18 cellular contexts compared by ENCODE assay signal in the genomic region with DNA sequence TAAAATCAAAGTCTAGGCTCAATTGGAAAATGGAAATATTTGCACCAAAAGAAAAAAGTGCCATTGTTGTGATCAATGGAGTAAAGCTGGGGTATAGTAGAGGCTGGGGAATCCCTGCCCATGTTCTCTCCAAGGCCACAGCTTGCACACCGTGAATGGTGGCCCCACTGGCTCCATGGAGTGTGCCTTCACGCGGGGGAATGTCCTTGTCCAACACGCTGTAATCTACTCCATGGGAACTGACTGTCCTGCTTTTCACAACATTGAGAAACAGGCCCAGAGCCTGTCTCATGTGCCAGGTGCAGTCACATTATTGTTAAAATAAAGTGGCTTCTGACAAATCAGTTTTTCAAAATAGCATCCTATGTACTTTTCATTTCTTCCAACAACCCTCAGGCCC. TPM values are rescaled to one million over a fixed set of nuclear protein-coding genes. Genes with fewer than 3 reads are reported as not detected.
DNase-seq lines count a peak whose midpoint lies in the region; ATAC-seq, FAIRE-seq and TF ChIP-seq lines count a peak whose summit lies in the region.
"Had no signal": no experiment of that assay in that cellular context is flagged by ENCODE, and none has a peak within 500 bp of the region (broad histone marks: within the 10 kb centered on the region; RNA-seq: fewer than 3 reads in every experiment).

No MANE protein-coding gene starts in this region.

- no peak for TF ChIP-seq POLR2A in testis (IDR thresholded peaks at IDR 0.05)

- no peak overlapping the region for H3K9ac ChIP-seq in kidney (ENCODE audit: low read length in 2 of 2)
- H3K9ac ChIP-seq: BLaER1 treated with 17β-estradiol and CSF1 and Interleukin-3, amounts not matched to agents 10 nM and 100 nM had no signal

- H3K9me3 Mint-ChIP-seq in nephron (no peaks in the 10 kb centered on the region), type B pancreatic cell (no peaks in the 10 kb centered on the region)
- H3K9me3 Mint-ChIP-seq: H9 had no signal

- intact Hi-C loops in heart right ventricle (cut with DNase I) (no loop called here), left ventricle myocardium superior (cut with micrococcal nuclease) (no loop called here), kidney (cut with DNase I) (loop anchor here (10.0 kb wide), 1 partner anchor 139 kb away; no protein-coding TSS in a partner anchor), testis (cut with DNase I; ENCODE audit: low total_unique reads) (loop anchor here (10.0 kb wide), 1 partner anchor 149 kb away; a partner anchor contains a TSS)

- H3K36me3 ChIP-seq in heart right ventricle (peaks cover 0 to 60% (median 5%) of the 10 kb centered on the region in 9 donors), kidney (ENCODE audit: control insufficient read depth in 1 of 2, insufficient read depth in 2 of 2, low read length in 2 of 2) (no peaks in the 10 kb centered on the region), testis (ENCODE audit: low read depth, missing control alignments) (no peaks in the 10 kb centered on the region)
- H3K36me3 ChIP-seq: BLaER1 treated with 17β-estradiol and CSF1 and Interleukin-3, amounts not matched to agents 10 nM and 100 nM had no signal

- no peaks in the 10 kb centered on the region for H3K36me3 Mint-ChIP-seq in nephron (ENCODE audit: low read depth)
- H3K36me3 Mint-ChIP-seq in type B pancreatic cell = no peaks in the 10 kb centered on the region
- H3K36me3 Mint-ChIP-seq: CD4-positive, CD25-positive, alpha-beta regulatory T cell; IgD-negative memory B cell had no signal

- 82 to 95% methylated on average over 4 of the region's 4 CpGs for WGBS in heart right ventricle, 2 donors
- 54 to 69% methylated on average over 4 of the region's 4 CpGs for WGBS in testis, 2 donors

- H3K4me1 Mint-ChIP-seq in nephron (peaks cover 4% of the 10 kb centered on the region), type B pancreatic cell (ENCODE audit: unreplicated experiment) (no peaks in the 10 kb centered on the region)
- H3K4me1 Mint-ChIP-seq: CD4-positive, CD25-positive, alpha-beta regulatory T cell; IgD-negative memory B cell had no signal

- H3K27ac Mint-ChIP-seq in nephron (peak overlapping the region; percentile 86 to 92 (median 90)), type B pancreatic cell (no peak overlapping the region)
- H3K27ac Mint-ChIP-seq: CD4-positive, CD25-positive, alpha-beta regulatory T cell; IgD-negative memory B cell had no signal

- ATAC-seq in heart right ventricle (peak in 5 of 8 donors; percentile 42 to 80 (median 65)), left ventricle myocardium superior (no peak)
- ATAC-seq: GM12878 had no signal

- DNase-seq in heart right ventricle = no peak
- no peak for DNase-seq in left ventricle myocardium superior
- DNase-seq in kidney = peak; percentile 53
- peak; percentile 21 for DNase-seq in testis
- DNase-seq in type B pancreatic cell (ENCODE audit: extremely low spot score, unreplicated experiment) = no peak
- DNase-seq in NCI-H1694 treated with DMSO at 0.1 percent for 48 hours (lab: John Stamatoyannopoulos, UW) = no peak
- no peak for DNase-seq in HuH-7 (ENCODE audit: low spot score)
- DNase-seq: ACHN; CD4-positive, CD25-positive, alpha-beta regulatory T cell; DMS79; GOT3; H9 had no signal

- H3K9me3 ChIP-seq in heart right ventricle = no peaks in the 10 kb centered on the region
- H3K9me3 ChIP-seq in kidney (ENCODE audit: control insufficient read depth in 1 of 2, low read length in 2 of 2) = no peaks in the 10 kb centered on the region
- H3K9me3 ChIP-seq in testis = no peaks in the 10 kb centered on the region

- H3K4me1 ChIP-seq in heart right ventricle (peaks cover 0 to under 1% (median 0%) of the 10 kb centered on the region in 9 donors), kidney (ENCODE audit: control insufficient read depth in 1 of 2, insufficient read depth in 1 of 2, low read depth in 1 of 2, low read length in 2 of 2) (peaks cover 3 to 12% of the 10 kb centered on the region in 2 donors), testis (no peaks in the 10 kb centered on the region)
- H3K4me1 ChIP-seq: BLaER1 treated with 17β-estradiol and CSF1 and Interleukin-3, amounts not matched to agents 10 nM and 100 nM had no signal

- H3K4me3 Mint-ChIP-seq in nephron (no peak overlapping the region), type B pancreatic cell (no peak overlapping the region)
- H3K4me3 Mint-ChIP-seq: CD4-positive, CD25-positive, alpha-beta regulatory T cell; H9; IgD-negative memory B cell had no signal

- no peak for FAIRE-seq in kidney (lab: Jason Lieb, UNC)
- FAIRE-seq: GM12878 had no signal

- H3K27me3 Mint-ChIP-seq in nephron (ENCODE audit: low read depth) = no peaks in the 10 kb centered on the region
- no peaks in the 10 kb centered on the region for H3K27me3 Mint-ChIP-seq in type B pancreatic cell

- TF ChIP-seq CTCF in heart right ventricle (IDR thresholded peaks at IDR 0.05) (no peak), kidney (IDR thresholded peaks at IDR 0.05; ENCODE audit: borderline replicate concordance, extremely low read depth, insufficient read depth) (no peak), nephron (IDR thresholded peaks at IDR 0.05; ENCODE audit: unreplicated experiment in 3 of 3) (no peak), testis (IDR thresholded peaks at IDR 0.05) (no peak), type B pancreatic cell (conservative IDR thresholded peaks at IDR 0.05) (no peak)

- H3K27me3 ChIP-seq in heart right ventricle (no peaks in the 10 kb centered on the region), testis (no peaks in the 10 kb centered on the region)
- H3K27me3 ChIP-seq: BLaER1 treated with 17β-estradiol and CSF1 and Interleukin-3, amounts not matched to agents 10 nM and 100 nM had no signal

- H3K4me3 ChIP-seq in heart right ventricle = no peak overlapping the region
- H3K4me3 ChIP-seq in kidney (ENCODE audit: low read length in 2 of 2) = no peak overlapping the region
- H3K4me3 ChIP-seq in testis = no peak overlapping the region
- H3K4me3 ChIP-seq: BLaER1 treated with 17β-estradiol and CSF1 and Interleukin-3, amounts not matched to agents 10 nM and 100 nM; GM12878 had no signal

- H3K27ac ChIP-seq in heart right ventricle (no peak overlapping the region), kidney (ENCODE audit: low read depth in 2 of 2, low read length in 2 of 2) (no peak overlapping the region), testis (no peak overlapping the region)
- H3K27ac ChIP-seq: BLaER1 treated with 17β-estradiol and CSF1 and Interleukin-3, amounts not matched to agents 10 nM and 100 nM; HL-60 had no signal

RNA-seq across cellular contexts. Expression of a gene that starts 33.1 kb away (rescaled TPM):
- total RNA-seq in heart right ventricle (1 to 10 TPM in 4 of 10 donors, under 1 TPM in 6; 0.30 to 9.4 (median 0.92) TPM), left ventricle myocardium superior (0.69 TPM), kidney (44.5 TPM), testis (1 to 10 TPM; 1.0 to 1.7 TPM), type B pancreatic cell (ENCODE audit: low replicate concordance) (8.0 and 9.5 TPM in 2 replicates)
- polyA plus RNA-seq in heart right ventricle (1 to 10 TPM in 1 of 2 donors, under 1 TPM in 1; 0.22 to 1.3 TPM), kidney (ENCODE audit: insufficient read depth, low read depth, low replicate concordance) (4.9 TPM), testis (ENCODE audit: insufficient read depth, low read depth, low replicate concordance) (0.90 TPM)
- total RNA-seq: G401 had no signal
- polyA plus RNA-seq: IgD-negative memory B cell had no signal

Comparison
In these comparisons a context has a peak if more than half of its experiments do, and no peak if none do; other contexts are left out.
1. DNase-seq: peak in kidney (single experiment) and testis (single experiment); none in heart right ventricle (0 of 2), left ventricle myocardium superior (single experiment), type B pancreatic cell (single experiment), NCI-H1694 treated with DMSO at 0.1 percent for 48 hours (single experiment) and HuH-7 (single experiment).
2. intact Hi-C loops: an anchor here in kidney (10.0 kb wide) and testis (10.0 kb wide); none called in heart right ventricle and left ventricle myocardium superior.